Comparison of ENCODE assay signal across 30 cellular contexts in genomic region chr21:44953628-44954021, GRCh38. TPM values are rescaled to one million over a fixed set of nuclear protein-coding genes. Genes with fewer than 3 reads are reported as not detected.
DNase-seq lines count a peak whose midpoint lies in the region; ATAC-seq and TF ChIP-seq lines count a peak whose summit lies in the region.
"Had no signal": no experiment of that assay in that cellular context is flagged by ENCODE, and none has a peak within 500 bp of the region (broad histone marks: within the 10 kb centered on the region; RNA-seq: fewer than 3 reads in every experiment).

No MANE protein-coding gene starts in this region.

- POLR2A ChIA-PET in activated naive CD8-positive, alpha-beta T cell treated with anti-CD3 and anti-CD28 coated beads, Interleukin-2, amount 10 ng/mL, durations not matched to agents 7 days and 5 days (lab: Charles Lee): no interaction called here

- H3K27ac ChIP-seq in coronary artery (peak overlapping the region; percentile 92 to 97), right cardiac atrium (ENCODE audit: low read length) (peak overlapping the region; percentile 69), spleen (no peak overlapping the region)
- H3K27ac ChIP-seq: 22Rv1, HL-60, neutrophil, PC-9 had no signal

- no peaks in the 10 kb centered on the region for H3K9me3 ChIP-seq in right cardiac atrium (ENCODE audit: control insufficient read depth, low read length)
- no peaks in the 10 kb centered on the region for H3K9me3 ChIP-seq in spleen
- H3K9me3 ChIP-seq: neutrophil had no signal

- no peaks in the 10 kb centered on the region for H3K27me3 Mint-ChIP-seq in activated naive CD8-positive, alpha-beta T cell treated with anti-CD3 and anti-CD28 coated beads, Interleukin-2, amount 10 ng/mL, durations not matched to agents 7 days and 5 days
- no peaks in the 10 kb centered on the region for H3K27me3 Mint-ChIP-seq in activated naive CD8-positive, alpha-beta T cell treated with anti-CD3 and anti-CD28 coated beads, Interleukin-2, amount 50 U/mL, for 24 hours
- H3K27me3 Mint-ChIP-seq: activated CD4-positive, alpha-beta T cell treated with anti-CD3 and anti-CD28 coated beads, Interleukin-2, amount 10 ng/mL, durations not matched to agents 7 days and 5 days; activated naive CD8-positive, alpha-beta T cell had no signal

- ATAC-seq in activated naive CD8-positive, alpha-beta T cell treated with anti-CD3 and anti-CD28 coated beads, Interleukin-2, amount 10 ng/mL, durations not matched to agents 7 days and 5 days (ENCODE audit: low read depth): no peak
- no peak for ATAC-seq in activated naive CD8-positive, alpha-beta T cell treated with anti-CD3 and anti-CD28 coated beads, Interleukin-2, amount 50 U/mL, for 24 hours
- ATAC-seq in right cardiac atrium: no peak
- no peak for ATAC-seq in GM19324 (IDR thresholded peaks at IDR 0.05; ENCODE audit: low FRiP score, unreplicated experiment)

- H3K27me3 ChIP-seq in right cardiac atrium (ENCODE audit: control insufficient read depth, insufficient read depth) (no peaks in the 10 kb centered on the region), spleen (replicated peaks in 1 of 7) (no peaks in the 10 kb centered on the region)
- H3K27me3 ChIP-seq: neutrophil had no signal

- TF ChIP-seq CTCF in coronary artery (IDR thresholded peaks at IDR 0.05) (no peak), spleen (IDR thresholded peaks at IDR 0.05 in 8 of 11, conservative IDR thresholded peaks at IDR 0.05 in 3 of 11) (no peak)

- peak overlapping the region; percentile 36 for H3K27ac Mint-ChIP-seq in activated naive CD8-positive, alpha-beta T cell treated with anti-CD3 and anti-CD28 coated beads, Interleukin-2, amount 10 ng/mL, durations not matched to agents 7 days and 5 days
- no peak overlapping the region for H3K27ac Mint-ChIP-seq in activated naive CD8-positive, alpha-beta T cell treated with anti-CD3 and anti-CD28 coated beads, Interleukin-2, amount 50 U/mL, for 24 hours
- H3K27ac Mint-ChIP-seq: activated CD4-positive, alpha-beta T cell treated with anti-CD3 and anti-CD28 coated beads, Interleukin-2, amount 10 ng/mL, durations not matched to agents 7 days and 5 days; activated naive CD8-positive, alpha-beta T cell had no signal

- intact Hi-C loops in right cardiac atrium (cut with DNase I) (loop anchor here in 1 of 4 donors (10.0 kb wide), 1 partner anchor 61 kb away; no protein-coding TSS in a partner anchor), spleen (cut with DNase I; ENCODE audit: low total_unique reads) (no loop called here)

- H3K4me3 Mint-ChIP-seq in activated naive CD8-positive, alpha-beta T cell treated with anti-CD3 and anti-CD28 coated beads, Interleukin-2, amount 10 ng/mL, durations not matched to agents 7 days and 5 days: no peak overlapping the region
- no peak overlapping the region for H3K4me3 Mint-ChIP-seq in activated naive CD8-positive, alpha-beta T cell treated with anti-CD3 and anti-CD28 coated beads, Interleukin-2, amount 50 U/mL, for 24 hours
- H3K4me3 Mint-ChIP-seq: activated CD4-positive, alpha-beta T cell treated with anti-CD3 and anti-CD28 coated beads, Interleukin-2, amount 10 ng/mL, durations not matched to agents 7 days and 5 days; activated naive CD8-positive, alpha-beta T cell; H9 had no signal

- no peaks in the 10 kb centered on the region for H3K4me1 Mint-ChIP-seq in activated naive CD8-positive, alpha-beta T cell treated with anti-CD3 and anti-CD28 coated beads, Interleukin-2, amount 10 ng/mL, durations not matched to agents 7 days and 5 days
- peaks cover 4% of the 10 kb centered on the region for H3K4me1 Mint-ChIP-seq in activated naive CD8-positive, alpha-beta T cell treated with anti-CD3 and anti-CD28 coated beads, Interleukin-2, amount 50 U/mL, for 24 hours

- TF ChIP-seq POLR2A in spleen (IDR thresholded peaks at IDR 0.05): no peak

- H3K36me3 Mint-ChIP-seq in activated naive CD8-positive, alpha-beta T cell treated with anti-CD3 and anti-CD28 coated beads, Interleukin-2, amount 10 ng/mL, durations not matched to agents 7 days and 5 days: no peaks in the 10 kb centered on the region
- peaks cover 22% of the 10 kb centered on the region for H3K36me3 Mint-ChIP-seq in activated naive CD8-positive, alpha-beta T cell treated with anti-CD3 and anti-CD28 coated beads, Interleukin-2, amount 50 U/mL, for 24 hours (ENCODE audit: low read depth)
- H3K36me3 Mint-ChIP-seq: activated naive CD8-positive, alpha-beta T cell had no signal

- peaks cover 10% of the 10 kb centered on the region for H3K4me1 ChIP-seq in right cardiac atrium (ENCODE audit: control insufficient read depth, insufficient read depth, low read length)
- H3K4me1 ChIP-seq in spleen: peaks cover 8 to 90% (median 32%) of the 10 kb centered on the region in 6 donors

- WGBS in right cardiac atrium: 84% methylated on average over 13 of the region's 13 CpGs
- 80 to 97% (median 84%) methylated on average over 10 to 13 of the region's 13 CpGs for WGBS in spleen, 5 donors

- peaks cover 0 to 90% (median 21%) of the 10 kb centered on the region in 6 donors for H3K36me3 ChIP-seq in spleen

- no peak for DNase-seq in activated naive CD8-positive, alpha-beta T cell treated with anti-CD3 and anti-CD28 coated beads, Interleukin-2, amount 10 ng/mL, durations not matched to agents 7 days and 5 days
- no peak for DNase-seq in activated naive CD8-positive, alpha-beta T cell treated with anti-CD3 and anti-CD28 coated beads, Interleukin-2, amount 50 U/mL, for 24 hours
- DNase-seq in coronary artery (ENCODE audit: low spot score): no peak
- peak; percentile 8 to 49 (median 42) for DNase-seq in right cardiac atrium
- peak; percentile 67 for DNase-seq in spleen
- DNase-seq in ureter (ENCODE audit: low spot score): no peak
- no peak for DNase-seq in NAMALWA (ENCODE audit: low spot score)
- DNase-seq: activated CD4-positive, alpha-beta T cell treated with anti-CD3 and anti-CD28 coated beads, Interleukin-2, amount 10 ng/mL, durations not matched to agents 7 days and 5 days; activated effector memory CD4-positive, alpha-beta T cell treated with Interleukin-2 at 50 U/mL for 16 hours; Calu3; DMS79 treated with DMSO at 0.1 percent for 48 hours; erythroblast; GF-D8; H9; head of caudate nucleus; Karpas-422; mesenchymal stem cell; NCI-H1436; NCI-H2081; NCI-H2227 treated with DMSO at 0.1 percent for 48 hours; NCI-H526; PC-9; SHP77; stimulated activated CD4-positive, alpha-beta T cell treated with anti-CD3 and anti-CD28 coated beads, Interleukin-15, amount 100 ng/mL, for 24 hours; stimulated activated CD4-positive, alpha-beta T cell treated with anti-CD3 and anti-CD28 coated beads, Interleukin-4, amount 100 ng/mL, for 4 hours had no signal

- H3K4me3 ChIP-seq in coronary artery: no peak overlapping the region
- no peak overlapping the region for H3K4me3 ChIP-seq in right cardiac atrium (ENCODE audit: low read length)
- no peak overlapping the region for H3K4me3 ChIP-seq in spleen
- H3K4me3 ChIP-seq: PC-9 had no signal

- H3K9me3 Mint-ChIP-seq in activated naive CD8-positive, alpha-beta T cell treated with anti-CD3 and anti-CD28 coated beads, Interleukin-2, amount 10 ng/mL, durations not matched to agents 7 days and 5 days: no peaks in the 10 kb centered on the region
- no peaks in the 10 kb centered on the region for H3K9me3 Mint-ChIP-seq in activated naive CD8-positive, alpha-beta T cell treated with anti-CD3 and anti-CD28 coated beads, Interleukin-2, amount 50 U/mL, for 24 hours
- H3K9me3 Mint-ChIP-seq: activated CD4-positive, alpha-beta T cell treated with anti-CD3 and anti-CD28 coated beads, Interleukin-2, amount 10 ng/mL, durations not matched to agents 7 days and 5 days; H9 had no signal

RNA-seq across cellular contexts. Expression of gene SLX9, which starts 13.8 kb away (rescaled TPM):
- 10 to 100 TPM; 44.2 to 44.3 TPM for total RNA-seq in activated naive CD8-positive, alpha-beta T cell treated with anti-CD3 and anti-CD28 coated beads, Interleukin-2, amount 10 ng/mL, durations not matched to agents 7 days and 5 days
- 10 to 100 TPM; 19.2 to 26.5 (median 24.1) TPM for total RNA-seq in right cardiac atrium
- 25.1 TPM for polyA plus RNA-seq in right cardiac atrium
- 10 to 100 TPM in 6 of 7 donors, 1 to 10 TPM in 1; 6.1 to 30.6 (median 26.4) TPM for total RNA-seq in spleen
- 10 to 100 TPM; 16.4 to 35.4 (median 28.5) TPM for polyA plus RNA-seq in spleen
- 32.4 TPM for total RNA-seq in ureter

RNA-seq across cellular contexts. Expression of gene ITGB2, which starts 32.9 kb away (rescaled TPM):
- 100 to 1,000 TPM; 416 to 452 TPM for total RNA-seq in activated naive CD8-positive, alpha-beta T cell treated with anti-CD3 and anti-CD28 coated beads, Interleukin-2, amount 10 ng/mL, durations not matched to agents 7 days and 5 days
- total RNA-seq in right cardiac atrium (10 to 100 TPM; 19.1 to 46.5 (median 33.7) TPM), spleen (100 to 1,000 TPM; 285 to 754 (median 415) TPM), ureter (35.7 TPM)
- polyA plus RNA-seq in right cardiac atrium (11.9 TPM), spleen (100 to 1,000 TPM in 2 of 3 donors, 10 to 100 TPM in 1; 92.1 to 332 (median 250) TPM)

Comparison
In these comparisons a context has a peak if more than half of its experiments do, and no peak if none do; other contexts are left out.
1. DNase-seq: peak in right cardiac atrium (3 of 3) and spleen (single experiment); none in activated naive CD8-positive, alpha-beta T cell treated with anti-CD3 and anti-CD28 coated beads, Interleukin-2, amount 10 ng/mL, durations not matched to agents 7 days and 5 days (single experiment), activated naive CD8-positive, alpha-beta T cell treated with anti-CD3 and anti-CD28 coated beads, Interleukin-2, amount 50 U/mL, for 24 hours (single experiment), coronary artery (single experiment), ureter (single experiment) and NAMALWA (single experiment).
2. H3K27ac ChIP-seq: peak in coronary artery (2 of 2) and right cardiac atrium (single experiment); none in spleen (0 of 8).